Comparison of ENCODE assay signal across 11 cellular contexts in genomic region chr2:46569766-46570165, GRCh38. TPM values are rescaled to one million over a fixed set of nuclear protein-coding genes. Genes with fewer than 3 reads are reported as not detected.
A peak's percentile ranks its signal among the peaks of the same experiment; 100 is the strongest.
DNase-seq lines count a peak whose midpoint lies in the region; ATAC-seq and TF ChIP-seq lines count a peak whose summit lies in the region.
"Had no signal": no experiment of that assay in that cellular context is flagged by ENCODE, and none has a peak within 500 bp of the region (broad histone marks: within the 10 kb centered on the region; RNA-seq: fewer than 3 reads in every experiment).

No MANE protein-coding gene starts in this region.

- H3K27ac ChIP-seq in SU-DHL-6 (ENCODE audit: low read depth, low read length) = peak overlapping the region; percentile 98

- H3K9ac ChIP-seq in SU-DHL-6 (ENCODE audit: low read length) = peak overlapping the region; percentile 49

- peak overlapping the region in 2 of 3 experiments; percentile 94 to 95 for H3K27ac Mint-ChIP-seq in nephron
- H3K27ac Mint-ChIP-seq in activated CD4-positive, alpha-beta T cell treated with anti-CD3 and anti-CD28 coated beads, Interleukin-2, amount 10 ng/mL, durations not matched to agents 24 days and 14 days = no peak overlapping the region
- H3K27ac Mint-ChIP-seq: activated CD4-positive, alpha-beta T cell treated with anti-CD3 and anti-CD28 coated beads for 36 hours; activated naive CD4-positive, alpha-beta T cell treated with anti-CD3 and anti-CD28 coated beads, Interleukin-2, amount 50 U/mL, for 72 hours had no signal

- in situ Hi-C loops in G401 (cut with HindIII; ENCODE audit: low sequenced_read_pairs) = no loop called here

- no peak overlapping the region for H2AFZ ChIP-seq in SU-DHL-6 (ENCODE audit: low read depth, low read length, severe bottlenecking)

- peaks cover 17% of the 10 kb centered on the region for H3K36me3 Mint-ChIP-seq in nephron (ENCODE audit: low read depth)
- H3K36me3 Mint-ChIP-seq in activated CD4-positive, alpha-beta T cell treated with anti-CD3 and anti-CD28 coated beads, Interleukin-2, amount 10 ng/mL, durations not matched to agents 24 days and 14 days (ENCODE audit: low read depth) = no peaks in the 10 kb centered on the region
- H3K36me3 Mint-ChIP-seq: activated naive CD4-positive, alpha-beta T cell treated with anti-CD3 and anti-CD28 coated beads, Interleukin-2, amount 50 U/mL, for 72 hours had no signal

- DNase-seq in G401 (ENCODE audit: low spot score) (no peak), BE2C (no peak), NCI-H510A (lab: John Stamatoyannopoulos, UW) (no peak)
- no peak for DNase-seq in activated CD4-positive, alpha-beta T cell treated with anti-CD3 and anti-CD28 coated beads, Interleukin-2, amount 10 ng/mL, durations not matched to agents 24 days and 14 days
- DNase-seq: activated CD4-positive, alpha-beta T cell treated with anti-CD3 and anti-CD28 coated beads for 36 hours; NCI-H2171 had no signal

- peaks cover 52% of the 10 kb centered on the region for H3K79me2 ChIP-seq in SU-DHL-6 (ENCODE audit: insufficient read depth, low read length)

- H3K36me3 ChIP-seq in SU-DHL-6 (ENCODE audit: low read length) = no peaks in the 10 kb centered on the region
- H3K36me3 ChIP-seq in BE2C = peaks cover 6% of the 10 kb centered on the region; the same call in 1 of the 2 replicates

- TF ChIP-seq CTCF in SU-DHL-6 (IDR thresholded peaks at IDR 0.05; ENCODE audit: insufficient read depth, low read length, poor library complexity, severe bottlenecking) (no peak), nephron (IDR thresholded peaks at IDR 0.05; ENCODE audit: unreplicated experiment in 3 of 3) (no peak), BE2C (IDR thresholded peaks at IDR 0.05; ENCODE audit: low read depth, low read length) (no peak)

- peaks cover 82% of the 10 kb centered on the region for H3K4me1 Mint-ChIP-seq in nephron
- H3K4me1 Mint-ChIP-seq in activated CD4-positive, alpha-beta T cell treated with anti-CD3 and anti-CD28 coated beads, Interleukin-2, amount 10 ng/mL, durations not matched to agents 24 days and 14 days = no peaks in the 10 kb centered on the region
- H3K4me1 Mint-ChIP-seq: activated CD4-positive, alpha-beta T cell treated with anti-CD3 and anti-CD28 coated beads for 36 hours had no signal

- no peak overlapping the region for H3K4me3 Mint-ChIP-seq in nephron
- no peak overlapping the region for H3K4me3 Mint-ChIP-seq in activated CD4-positive, alpha-beta T cell treated with anti-CD3 and anti-CD28 coated beads, Interleukin-2, amount 10 ng/mL, durations not matched to agents 24 days and 14 days
- H3K4me3 Mint-ChIP-seq: activated CD4-positive, alpha-beta T cell treated with anti-CD3 and anti-CD28 coated beads for 36 hours had no signal

- no peaks in the 10 kb centered on the region for H3K27me3 Mint-ChIP-seq in nephron (ENCODE audit: low read depth)
- no peaks in the 10 kb centered on the region for H3K27me3 Mint-ChIP-seq in activated CD4-positive, alpha-beta T cell treated with anti-CD3 and anti-CD28 coated beads, Interleukin-2, amount 10 ng/mL, durations not matched to agents 24 days and 14 days
- H3K27me3 Mint-ChIP-seq: activated CD4-positive, alpha-beta T cell treated with anti-CD3 and anti-CD28 coated beads for 36 hours had no signal

- ATAC-seq in HG02588 (IDR thresholded peaks at IDR 0.05; ENCODE audit: unreplicated experiment) = peak; percentile 23
- ATAC-seq: activated CD4-positive, alpha-beta T cell treated with anti-CD3 and anti-CD28 coated beads for 36 hours; activated naive CD4-positive, alpha-beta T cell treated with anti-CD3 and anti-CD28 coated beads, Interleukin-2, amount 50 U/mL, for 72 hours had no signal

- peak overlapping the region; percentile 52; the same call in 1 of the 2 replicates for H3K4me3 ChIP-seq in GM08714 (ENCODE audit: low read length)
- H3K4me3 ChIP-seq in SU-DHL-6 (ENCODE audit: insufficient read depth, low read length, poor library complexity, severe bottlenecking) = peak overlapping the region; percentile 20
- no peak overlapping the region for H3K4me3 ChIP-seq in BE2C (ENCODE audit: low read depth, low read length)

- no peaks in the 10 kb centered on the region for H3K4me1 ChIP-seq in BE2C

- H3K9me3 ChIP-seq in SU-DHL-6 (ENCODE audit: insufficient read depth, low read length) (no peaks in the 10 kb centered on the region), BE2C (no peaks in the 10 kb centered on the region)

- H3K27me3 ChIP-seq in SU-DHL-6 (ENCODE audit: low read length) = no peaks in the 10 kb centered on the region
- H3K27me3 ChIP-seq in BE2C = no peaks in the 10 kb centered on the region

- H3K4me2 ChIP-seq in SU-DHL-6 (ENCODE audit: low read depth, low read length, poor library complexity, severe bottlenecking) = peak overlapping the region; percentile 78

- H3K9me3 Mint-ChIP-seq in nephron = no peaks in the 10 kb centered on the region
- H3K9me3 Mint-ChIP-seq in activated CD4-positive, alpha-beta T cell treated with anti-CD3 and anti-CD28 coated beads, Interleukin-2, amount 10 ng/mL, durations not matched to agents 24 days and 14 days = no peaks in the 10 kb centered on the region
- H3K9me3 Mint-ChIP-seq: activated naive CD4-positive, alpha-beta T cell treated with anti-CD3 and anti-CD28 coated beads, Interleukin-2, amount 50 U/mL, for 72 hours had no signal

- H3K9me2 ChIP-seq in SU-DHL-6 (replicated peaks; ENCODE audit: insufficient read depth, low read length) = no peaks in the 10 kb centered on the region

- intact Hi-C loops in activated CD4-positive, alpha-beta T cell treated with anti-CD3 and anti-CD28 coated beads, Interleukin-2, amount 10 ng/mL, durations not matched to agents 24 days and 14 days (cut with micrococcal nuclease) = no loop called here

- H3F3A ChIP-seq in SU-DHL-6 (ENCODE audit: insufficient read depth) = peaks cover 89% of the 10 kb centered on the region

- no peaks in the 10 kb centered on the region for H4K20me1 ChIP-seq in SU-DHL-6 (ENCODE audit: low read depth, low read length)

RNA-seq across cellular contexts. Expression of gene ATP6V1E2, which starts 27.4 kb away (rescaled TPM):
- 6.4 and 21.8 TPM in 2 replicates for total RNA-seq in G401 (2014; rRNA removed; shearing (Covaris generic))
- 7.3 TPM for polyA plus RNA-seq in BE2C (2012; ENCODE audit: insufficient read depth, insufficient read length, low read depth)
- 5.3 and 6.1 TPM in 2 replicates for total RNA-seq in activated CD4-positive, alpha-beta T cell treated with anti-CD3 and anti-CD28 coated beads, Interleukin-2, amount 10 ng/mL, durations not matched to agents 24 days and 14 days

RNA-seq across cellular contexts. Expression of gene RHOQ, which starts 27.5 kb away (rescaled TPM):
- 88.9 and 115 TPM in 2 replicates for total RNA-seq in G401 (2014; rRNA removed; shearing (Covaris generic))
- 54.3 TPM for polyA plus RNA-seq in BE2C (2012; ENCODE audit: insufficient read depth, insufficient read length, low read depth)
- 10.6 and 12.6 TPM in 2 replicates for total RNA-seq in activated CD4-positive, alpha-beta T cell treated with anti-CD3 and anti-CD28 coated beads, Interleukin-2, amount 10 ng/mL, durations not matched to agents 24 days and 14 days

RNA-seq across cellular contexts. Expression of gene PIGF, which starts 47.1 kb away (rescaled TPM):
- total RNA-seq in G401 (2014; rRNA removed; shearing (Covaris generic)) = 15.1 and 16.7 TPM in 2 replicates
- 26.1 TPM for polyA plus RNA-seq in BE2C (2012; ENCODE audit: insufficient read depth, insufficient read length, low read depth)
- 26.7 and 27.1 TPM in 2 replicates for total RNA-seq in activated CD4-positive, alpha-beta T cell treated with anti-CD3 and anti-CD28 coated beads, Interleukin-2, amount 10 ng/mL, durations not matched to agents 24 days and 14 days

RNA-seq across cellular contexts. Expression of gene CRIPT, which starts 47.2 kb away (rescaled TPM):
- 8.2 and 9.3 TPM in 2 replicates for total RNA-seq in G401 (2014; rRNA removed; shearing (Covaris generic))
- polyA plus RNA-seq in BE2C (2012; ENCODE audit: insufficient read depth, insufficient read length, low read depth) = 13.3 TPM
- total RNA-seq in activated CD4-positive, alpha-beta T cell treated with anti-CD3 and anti-CD28 coated beads, Interleukin-2, amount 10 ng/mL, durations not matched to agents 24 days and 14 days = 10.6 and 11.8 TPM in 2 replicates
